In genomic region chr5:14598225-14598624, GRCh38 we compare ENCODE assay signal across 21 cellular contexts. TPM values are rescaled to one million over a fixed set of nuclear protein-coding genes. Genes with fewer than 3 reads are reported as not detected.
DNase-seq lines count a peak whose midpoint lies in the region; ATAC-seq and TF ChIP-seq lines count a peak whose summit lies in the region.
"Had no signal": no experiment of that assay in that cellular context is flagged by ENCODE, and none has a peak within 500 bp of the region (broad histone marks: within the 10 kb centered on the region; RNA-seq: fewer than 3 reads in every experiment).

No MANE protein-coding gene starts in this region.

- H3K4me1 ChIP-seq in neutrophil (ENCODE audit: control insufficient read depth in 1 of 2, insufficient read depth in 1 of 2, low read depth in 1 of 2, low read length in 1 of 2) = peaks cover 78 to 81% of the 10 kb centered on the region in 2 experiments

- CTCF ChIA-PET in activated CD4-positive, alpha-beta T cell treated with anti-CD3 and anti-CD28 coated beads, Interleukin-2, amount 10 ng/mL, durations not matched to agents 7 days and 5 days (lab: Charles Lee) = no interaction called here

- H3K36me3 Mint-ChIP-seq in activated CD4-positive, alpha-beta T cell treated with anti-CD3 and anti-CD28 coated beads, Interleukin-2, amount 10 ng/mL, durations not matched to agents 7 days and 5 days (ENCODE audit: low read depth) = peaks cover 62% of the 10 kb centered on the region
- H3K36me3 Mint-ChIP-seq in T-helper 17 cell (ENCODE audit: low read depth) = peaks cover 4% of the 10 kb centered on the region
- H3K36me3 Mint-ChIP-seq: memory B cell; stimulated activated naive B cell treated with anti-CD40 and anti-IgM and Interleukin-4, amounts not matched to agents 10 μg/mL and 1 μg/mL and 100 μg/mL, for 72 hours had no signal

- no peaks in the 10 kb centered on the region for H3K27me3 Mint-ChIP-seq in activated CD4-positive, alpha-beta T cell treated with anti-CD3 and anti-CD28 coated beads, Interleukin-2, amount 10 ng/mL, durations not matched to agents 7 days and 5 days
- H3K27me3 Mint-ChIP-seq in T-helper 17 cell = no peaks in the 10 kb centered on the region
- H3K27me3 Mint-ChIP-seq: CD4-positive, alpha-beta memory T cell; memory B cell; stimulated activated naive B cell treated with anti-CD40 and anti-IgM and Interleukin-4, amounts not matched to agents 10 μg/mL and 1 μg/mL and 100 μg/mL, for 72 hours had no signal

- POLR2A ChIA-PET in activated CD4-positive, alpha-beta T cell treated with anti-CD3 and anti-CD28 coated beads, Interleukin-2, amount 10 ng/mL, durations not matched to agents 7 days and 5 days (lab: Charles Lee) = no interaction called here

- H3K36me3 ChIP-seq in neutrophil = peaks cover 19% of the 10 kb centered on the region
- H3K36me3 ChIP-seq: cardiac muscle cell had no signal

- peaks cover 9% of the 10 kb centered on the region for H3K9me3 Mint-ChIP-seq in activated CD4-positive, alpha-beta T cell treated with anti-CD3 and anti-CD28 coated beads, Interleukin-2, amount 10 ng/mL, durations not matched to agents 7 days and 5 days
- H3K9me3 Mint-ChIP-seq: CD4-positive, alpha-beta memory T cell; HFFc6; memory B cell had no signal

- H3K9me3 ChIP-seq in T-helper 17 cell (ENCODE audit: control insufficient read depth, low read length, poor library complexity, severe bottlenecking) (no peaks in the 10 kb centered on the region), neutrophil (no peaks in the 10 kb centered on the region)
- H3K9me3 ChIP-seq: heart right ventricle, spleen had no signal

- H3K27ac Mint-ChIP-seq in activated CD4-positive, alpha-beta T cell treated with anti-CD3 and anti-CD28 coated beads, Interleukin-2, amount 10 ng/mL, durations not matched to agents 7 days and 5 days = peak overlapping the region; percentile 71
- peak overlapping the region; percentile 99 for H3K27ac Mint-ChIP-seq in T-helper 17 cell
- H3K27ac Mint-ChIP-seq: HFFc6, memory B cell had no signal

- ATAC-seq in HG03103 (IDR thresholded peaks at IDR 0.05; ENCODE audit: low read depth, unreplicated experiment) (peak; percentile 26), T-helper 17 cell (no peak)
- ATAC-seq: heart right ventricle; stimulated activated naive B cell treated with anti-CD40 and anti-IgM and Interleukin-4, amounts not matched to agents 10 μg/mL and 1 μg/mL and 100 μg/mL, for 72 hours had no signal

- H3K4me3 Mint-ChIP-seq in activated CD4-positive, alpha-beta T cell treated with anti-CD3 and anti-CD28 coated beads, Interleukin-2, amount 10 ng/mL, durations not matched to agents 7 days and 5 days = no peak overlapping the region
- no peak overlapping the region for H3K4me3 Mint-ChIP-seq in T-helper 17 cell
- H3K4me3 Mint-ChIP-seq: HFFc6; memory B cell; stimulated activated naive B cell treated with anti-CD40 and anti-IgM and Interleukin-4, amounts not matched to agents 10 μg/mL and 1 μg/mL and 100 μg/mL, for 72 hours had no signal

- DNase-seq in activated CD4-positive, alpha-beta T cell treated with anti-CD3 and anti-CD28 coated beads, Interleukin-2, amount 10 ng/mL, durations not matched to agents 7 days and 5 days = no peak
- no peak for DNase-seq in activated CD4-positive, alpha-beta T cell treated with anti-CD3 and anti-CD28 coated beads, Interleukin-2, amount 50 U/mL, for 1 hour
- no peak for DNase-seq in T-helper 17 cell
- no peak for DNase-seq in COLO829 (ENCODE audit: low spot score)
- no peak for DNase-seq in substantia nigra (lab: John Stamatoyannopoulos, UW)
- DNase-seq in NCI-H2196 (lab: John Stamatoyannopoulos, UW; ENCODE audit: unreplicated experiment) = no peak
- DNase-seq: ACHN; activated CD4-positive, alpha-beta T cell treated with anti-CD3 and anti-CD28 coated beads for 48 hours; activated T-cell treated with anti-CD3 and anti-CD28 coated beads, Interleukin-2, amount 50 U/mL, for 1 hour; CD4-positive, alpha-beta memory T cell; effector memory CD4-positive, alpha-beta T cell; heart right ventricle; HFFc6; NCI-H2107; SHP77; spleen; stimulated activated naive B cell treated with anti-CD40 and anti-IgM and Interleukin-4, amounts not matched to agents 10 μg/mL and 1 μg/mL and 100 μg/mL, for 72 hours had no signal

- H3K27ac ChIP-seq in neutrophil (peak overlapping the region; percentile 68), substantia nigra (ENCODE audit: low read depth, low read length, poor library complexity, severe bottlenecking) (no peak overlapping the region)
- H3K27ac ChIP-seq: cardiac muscle cell, heart right ventricle had no signal

- peaks cover 77% of the 10 kb centered on the region for H3K4me1 Mint-ChIP-seq in activated CD4-positive, alpha-beta T cell treated with anti-CD3 and anti-CD28 coated beads, Interleukin-2, amount 10 ng/mL, durations not matched to agents 7 days and 5 days
- peaks cover 50% of the 10 kb centered on the region for H3K4me1 Mint-ChIP-seq in T-helper 17 cell

- H3K27me3 ChIP-seq in neutrophil = no peaks in the 10 kb centered on the region
- H3K27me3 ChIP-seq: cardiac muscle cell, heart right ventricle, spleen had no signal

- H3K4me3 ChIP-seq in neutrophil (ENCODE audit: low read depth in 1 of 2, low read length in 1 of 2) = no peak overlapping the region
- H3K4me3 ChIP-seq: cardiac muscle cell, heart right ventricle, spleen had no signal

- TF ChIP-seq CTCF in neutrophil (IDR thresholded peaks at IDR 0.05) = no peak

RNA-seq across cellular contexts. Expression of gene OTULINL, which starts 16.6 kb away (rescaled TPM):
- total RNA-seq in activated CD4-positive, alpha-beta T cell treated with anti-CD3 and anti-CD28 coated beads, Interleukin-2, amount 10 ng/mL, durations not matched to agents 7 days and 5 days = 10 to 100 TPM; 31.4 to 38.7 TPM
- 10 to 100 TPM; 31.4 to 42.8 TPM for total RNA-seq in T-helper 17 cell
